In the genomic region with DNA sequence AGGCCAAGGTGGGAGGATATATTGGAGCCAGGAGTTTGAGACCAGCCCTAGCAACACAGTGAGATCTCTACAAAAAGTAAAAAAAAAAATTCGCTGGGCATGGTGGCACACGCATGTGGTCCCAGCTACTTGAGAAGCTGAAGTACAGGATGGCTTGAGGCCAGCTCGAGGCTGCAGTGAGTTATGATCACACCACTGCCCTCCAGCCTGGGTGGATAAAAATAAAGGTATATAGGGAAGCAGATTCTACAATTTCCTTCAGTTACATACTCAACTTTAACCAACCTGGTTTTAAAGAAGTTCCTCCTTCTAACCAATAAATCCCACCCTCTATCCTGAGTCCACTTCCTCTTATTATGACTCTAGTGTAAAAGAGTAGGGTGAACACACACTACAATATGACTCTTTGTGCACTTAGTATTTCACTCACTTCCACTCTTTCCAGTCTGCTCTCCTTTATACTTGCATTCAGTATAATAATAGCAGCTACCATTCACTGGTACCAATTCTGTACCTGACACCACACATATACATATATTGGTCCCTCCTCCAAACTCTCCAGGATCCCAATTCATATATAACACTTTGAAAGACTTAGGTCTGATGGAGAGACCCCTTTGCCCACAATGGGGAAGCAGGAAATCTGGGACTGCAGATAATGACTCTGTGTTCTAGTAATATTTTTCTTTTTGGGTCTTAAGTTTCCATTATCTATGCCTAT, we compare ENCODE assay signal across 15 cellular contexts. TPM values are rescaled to one million over a fixed set of nuclear protein-coding genes. Genes with fewer than 3 reads are reported as not detected.
A peak's percentile ranks its signal among the peaks of the same experiment; 100 is the strongest.
DNase-seq lines count a peak whose midpoint lies in the region; ATAC-seq, FAIRE-seq and TF ChIP-seq lines count a peak whose summit lies in the region.
"Had no signal": no experiment of that assay in that cellular context is flagged by ENCODE, and none has a peak within 500 bp of the region (broad histone marks: within the 10 kb centered on the region; RNA-seq: fewer than 3 reads in every experiment).

No MANE protein-coding gene starts in this region.

- TF ChIP-seq RAD21 in A549 (conservative IDR thresholded peaks at IDR 0.05 in 1 of 2, IDR thresholded peaks at IDR 0.05 in 1 of 2), result no peak

- H3K27me3 ChIP-seq in GM23338 (ENCODE audit: insufficient read depth) (no peaks in the 10 kb centered on the region), SU-DHL-6 (ENCODE audit: low read length) (no peaks in the 10 kb centered on the region), iPS-20b (ENCODE audit: insufficient read depth, low read length) (no peaks in the 10 kb centered on the region), aorta (ENCODE audit: control insufficient read depth in 1 of 2, insufficient read depth in 2 of 2, low read length in 1 of 2) (no peaks in the 10 kb centered on the region)

- ATAC-seq in A549, result no peak
- no peak for ATAC-seq in GM23338
- ATAC-seq in HG02642 (IDR thresholded peaks at IDR 0.05; ENCODE audit: poor library complexity, unreplicated experiment), result no peak
- no peak for ATAC-seq in HG03097 (IDR thresholded peaks at IDR 0.05; ENCODE audit: low FRiP score, unreplicated experiment)
- no peak for ATAC-seq in GM18867 (IDR thresholded peaks at IDR 0.05; ENCODE audit: unreplicated experiment)
- no peak for ATAC-seq in aorta (ENCODE audit: low FRiP score)
- ATAC-seq: activated CD4-positive, CD25-positive, alpha-beta regulatory T cell treated with anti-CD3 and anti-CD28 coated beads, Interleukin-2, amount 50 U/mL, for 24 hours; mucosa of descending colon had no signal

- FAIRE-seq in A549 (lab: Jason Lieb, UNC), result no peak

- H3K9me3 Mint-ChIP-seq in GM23338, result no peaks in the 10 kb centered on the region; the same call in 2 of the 3 replicates

- H3K4me1 Mint-ChIP-seq in GM23338, result peaks cover 27% of the 10 kb centered on the region

- H3K79me2 ChIP-seq in GM23338 (replicated peaks; ENCODE audit: insufficient read depth) (peaks cover 69% of the 10 kb centered on the region), SU-DHL-6 (ENCODE audit: insufficient read depth, low read length) (peaks cover 55% of the 10 kb centered on the region)

- TF ChIP-seq EP300 in A549 (IDR thresholded peaks at IDR 0.05), result no peak

- H4K20me1 ChIP-seq in GM23338 (replicated peaks; ENCODE audit: insufficient read depth) (peaks cover 41% of the 10 kb centered on the region), SU-DHL-6 (ENCODE audit: low read depth, low read length) (no peaks in the 10 kb centered on the region)

- H3K4me3 ChIP-seq in A549 (no peak overlapping the region), GM23338 (peak overlapping the region; percentile 87; the same call in 1 of the 2 replicates), SU-DHL-6 (ENCODE audit: insufficient read depth, low read length, poor library complexity, severe bottlenecking) (no peak overlapping the region), iPS-20b (ENCODE audit: low read length) (peak overlapping the region; percentile 83; the same call in 1 of the 2 replicates), aorta (ENCODE audit: low read length in 2 of 2) (no peak overlapping the region)
- H3K4me3 ChIP-seq: mucosa of descending colon had no signal

- H3K9me2 ChIP-seq in GM23338 (ENCODE audit: insufficient read depth) (no peaks in the 10 kb centered on the region), SU-DHL-6 (replicated peaks; ENCODE audit: insufficient read depth, low read length) (no peaks in the 10 kb centered on the region)

- H3K36me3 ChIP-seq in GM23338 (ENCODE audit: insufficient read depth) (peaks cover 11% of the 10 kb centered on the region; the same call in 1 of the 2 replicates), SU-DHL-6 (ENCODE audit: low read length) (no peaks in the 10 kb centered on the region), iPS-20b (ENCODE audit: insufficient read depth, low read depth, low read length) (peaks cover 46% of the 10 kb centered on the region), aorta (ENCODE audit: control insufficient read depth in 1 of 2, insufficient read depth in 2 of 2, low read length in 1 of 2) (peaks cover 0 to 3% of the 10 kb centered on the region in 2 donors)

- H3K27ac ChIP-seq in A549, result no peak overlapping the region
- H3K27ac ChIP-seq in GM23338 (ENCODE audit: low read depth), result 0 out of 2 replicates have a peak overlapping the region, but pooled peaks have one; percentile 83
- H3K27ac ChIP-seq in SU-DHL-6 (ENCODE audit: low read depth, low read length), result no peak overlapping the region
- no peak overlapping the region for H3K27ac ChIP-seq in iPS-20b (ENCODE audit: low read length)
- H3K27ac ChIP-seq in aorta (ENCODE audit: low read depth in 1 of 2, low read length in 2 of 2), result no peak overlapping the region

- WGBS in A549 (ENCODE audit: missing lambda C conversion rate), result 88% methylated on average over 3 of the region's 3 CpGs
- 72 to 77% methylated on average over 3 of the region's 3 CpGs for WGBS in aorta, 2 donors

- H2AFZ ChIP-seq in GM23338 (no peak overlapping the region), SU-DHL-6 (ENCODE audit: low read depth, low read length, severe bottlenecking) (no peak overlapping the region)

- H3K4me2 ChIP-seq in A549 (peak overlapping the region; percentile 77; the same call in 2 of the 3 replicates), GM23338 (peak overlapping the region; percentile 74), SU-DHL-6 (ENCODE audit: low read depth, low read length, poor library complexity, severe bottlenecking) (peak overlapping the region; percentile 84)

- intact Hi-C loops in aorta (cut with DNase I), result no loop called here

- H3K4me3 Mint-ChIP-seq in GM23338, result peak overlapping the region; percentile 97

- no peak overlapping the region for H3K27ac Mint-ChIP-seq in GM23338

- H3K9ac ChIP-seq in SU-DHL-6 (ENCODE audit: low read length) (no peak overlapping the region), iPS-20b (ENCODE audit: low read depth, low read length) (no peak overlapping the region)

- peaks cover 43% of the 10 kb centered on the region for H3K36me3 Mint-ChIP-seq in GM23338 (ENCODE audit: low read depth)

- H3K27me3 Mint-ChIP-seq in GM23338 (ENCODE audit: insufficient read depth, low read depth, poor library complexity), result peaks cover 19% of the 10 kb centered on the region

- H3K9me3 ChIP-seq in A549, result no peaks in the 10 kb centered on the region
- no peaks in the 10 kb centered on the region for H3K9me3 ChIP-seq in SU-DHL-6 (ENCODE audit: insufficient read depth, low read length)
- no peaks in the 10 kb centered on the region for H3K9me3 ChIP-seq in iPS-20b (ENCODE audit: insufficient read depth, low read depth, low read length)
- H3K9me3 ChIP-seq in aorta (ENCODE audit: control insufficient read depth, low read length), result no peaks in the 10 kb centered on the region
- H3K9me3 ChIP-seq: mucosa of descending colon had no signal

- H3K4me1 ChIP-seq in A549, result peaks cover 10% of the 10 kb centered on the region
- H3K4me1 ChIP-seq in GM23338 (ENCODE audit: insufficient read depth), result peaks cover 15% of the 10 kb centered on the region
- peaks cover 14% of the 10 kb centered on the region; the same call in 1 of the 2 replicates for H3K4me1 ChIP-seq in iPS-20b (ENCODE audit: insufficient read depth, low read length)
- H3K4me1 ChIP-seq in aorta (ENCODE audit: control insufficient read depth in 1 of 2, insufficient read depth in 2 of 2, low read length in 2 of 2), result no peaks in the 10 kb centered on the region

- TF ChIP-seq CTCF in A549 (IDR thresholded peaks at IDR 0.05) (no peak), GM23338 (conservative IDR thresholded peaks at IDR 0.05; ENCODE audit: low read depth in 2 of 2) (no peak), SU-DHL-6 (IDR thresholded peaks at IDR 0.05; ENCODE audit: insufficient read depth, low read length, poor library complexity, severe bottlenecking) (no peak)

- POLR2A ChIA-PET in A549 (lab: Yijun Ruan, JAX), result no interaction called here

- DNase-seq in A549 (ENCODE audit: low read depth in 1 of 2, low spot score in 1 of 2), result no peak
- no peak for DNase-seq in GM23338 (ENCODE audit: low spot score)
- DNase-seq in aorta, result no peak
- DNase-seq: foreskin fibroblast; H7; mucosa of descending colon; NCI-H524 treated with DMSO at 0.1 percent for 48 hours; stimulated activated CD4-positive, alpha-beta T cell treated with anti-CD3 and anti-CD28 coated beads, Interleukin-1b, Interleukin-23, amount 100 ng/mL, for 48 hours had no signal

- TF ChIP-seq POLR2A in A549 (IDR thresholded peaks at IDR 0.05; ENCODE audit: low read length), result no peak

- H3F3A ChIP-seq in GM23338 (replicated peaks; ENCODE audit: low read depth) (0 out of 2 replicates have a peak, but pooled peaks cover 2% of the 10 kb centered on the region), SU-DHL-6 (ENCODE audit: insufficient read depth) (peaks cover 8% of the 10 kb centered on the region)

- CTCF ChIA-PET in A549 (lab: Yijun Ruan, JAX), result interaction anchor here (0.6 to 77.5 kb wide), 3 partner anchors 1 to 271 kb away, joined by 3 to 2584 read pairs (median 2584); partner anchors contain the start of genes ARF3, DDN, FKBP11 and PRKAG1

RNA-seq across cellular contexts. Expression of gene ARF3, which starts 2.3 kb away (rescaled TPM):
- polyA plus RNA-seq in A549 (2011; rRNA removed) (281 and 287 TPM in 2 replicates), A549 (2017; fragmentation: RNase III; extraction: RNeasy Plus Mini Kit Qiagen cat#74134 plus additional on column Dnase treatment) (133 to 138 TPM (median 138 TPM) in 3 replicates), GM23338 (2016; fragmentation: Nextera tagmentation; extraction: Ambion mirVana) (53.9 and 57.0 TPM in 2 replicates), aorta (10 to 100 TPM; 65.3 to 65.5 TPM)
- polyA plus RNA-seq in A549 (2012; cell fraction: cytosol; rRNA removed), result 232 and 234 TPM in 2 replicates
- polyA plus RNA-seq in A549 (2012; cell fraction: nucleus; rRNA removed), result 162 and 182 TPM in 2 replicates
- polyA minus RNA-seq in A549 (2011; rRNA and poly(A)+ RNA removed), result 136 and 144 TPM in 2 replicates
- 125 and 130 TPM in 2 replicates for total RNA-seq in GM23338 (2014; rRNA removed; shearing (Covaris generic))
- total RNA-seq in aorta, result 100 to 1,000 TPM; 153 to 155 TPM

RNA-seq across cellular contexts. Expression of gene WNT10B, which starts 16.6 kb away (rescaled TPM):
- polyA plus RNA-seq in A549 (2011; rRNA removed) (1.8 and 2.0 TPM in 2 replicates), A549 (2017; fragmentation: RNase III; extraction: RNeasy Plus Mini Kit Qiagen cat#74134 plus additional on column Dnase treatment) (1.5 to 1.9 TPM (median 1.7 TPM) in 3 replicates), GM23338 (2016; fragmentation: Nextera tagmentation; extraction: Ambion mirVana) (not detected in 2 replicates), aorta (not detected)
- polyA plus RNA-seq in A549 (2012; cell fraction: cytosol; rRNA removed), result 3.0 and 3.5 TPM in 2 replicates
- 4.2 and 4.5 TPM in 2 replicates for polyA plus RNA-seq in A549 (2012; cell fraction: nucleus; rRNA removed)
- 1.0 and 1.8 TPM in 2 replicates for polyA minus RNA-seq in A549 (2011; rRNA and poly(A)+ RNA removed)
- 0.50 TPM in 1 of 2 replicates, not detected in the other for total RNA-seq in GM23338 (2014; rRNA removed; shearing (Covaris generic))
- 1 to 10 TPM in 1 of 2 donors, under 1 TPM in 1; 0.55 to 4.9 TPM for total RNA-seq in aorta

RNA-seq across cellular contexts. Expression of gene WNT1, which starts 23.2 kb away (rescaled TPM):
- polyA plus RNA-seq in A549 (2011; rRNA removed) (not detected in 2 replicates), A549 (2017; fragmentation: RNase III; extraction: RNeasy Plus Mini Kit Qiagen cat#74134 plus additional on column Dnase treatment) (not detected in 3 replicates), GM23338 (2016; fragmentation: Nextera tagmentation; extraction: Ambion mirVana) (not detected in 2 replicates), aorta (not detected)
- 0.03 TPM in 1 of 2 replicates, not detected in the other for polyA plus RNA-seq in A549 (2012; cell fraction: cytosol; rRNA removed)
- 0.06 TPM in 1 of 2 replicates, not detected in the other for polyA plus RNA-seq in A549 (2012; cell fraction: nucleus; rRNA removed)
- polyA minus RNA-seq in A549 (2011; rRNA and poly(A)+ RNA removed), result not detected in 2 replicates
- not detected in 2 replicates for total RNA-seq in GM23338 (2014; rRNA removed; shearing (Covaris generic))
- not detected for total RNA-seq in aorta
- total RNA-seq: H7, mucosa of descending colon, temporal lobe had no signal

RNA-seq across cellular contexts. Expression of gene FKBP11, which starts 29.6 kb away (rescaled TPM):
- polyA plus RNA-seq in A549 (2011; rRNA removed) (50.9 and 61.9 TPM in 2 replicates), A549 (2017; fragmentation: RNase III; extraction: RNeasy Plus Mini Kit Qiagen cat#74134 plus additional on column Dnase treatment) (41.2 to 45.5 TPM (median 42.2 TPM) in 3 replicates), GM23338 (2016; fragmentation: Nextera tagmentation; extraction: Ambion mirVana) (94.9 and 97.2 TPM in 2 replicates), aorta (10 to 100 TPM; 14.3 to 51.3 TPM)
- polyA plus RNA-seq in A549 (2012; cell fraction: cytosol; rRNA removed), result 39.7 and 47.3 TPM in 2 replicates
- polyA plus RNA-seq in A549 (2012; cell fraction: nucleus; rRNA removed), result 107 and 122 TPM in 2 replicates
- polyA minus RNA-seq in A549 (2011; rRNA and poly(A)+ RNA removed), result 38.4 and 39.2 TPM in 2 replicates
- 29.5 and 45.0 TPM in 2 replicates for total RNA-seq in GM23338 (2014; rRNA removed; shearing (Covaris generic))
- 10 to 100 TPM; 35.7 to 41.4 TPM for total RNA-seq in aorta

RNA-seq across cellular contexts. Expression of gene DDN, which starts 44.2 kb away (rescaled TPM):
- polyA plus RNA-seq in A549 (2011; rRNA removed) (0.12 TPM in 2 replicates), A549 (2017; fragmentation: RNase III; extraction: RNeasy Plus Mini Kit Qiagen cat#74134 plus additional on column Dnase treatment) (0.34 to 0.50 TPM (median 0.38 TPM) in 3 replicates), GM23338 (2016; fragmentation: Nextera tagmentation; extraction: Ambion mirVana) (0.12 TPM in 1 of 2 replicates, not detected in the other), aorta (under 1 TPM in 1 of 2 donors, not detected in 1; 0.50 TPM)
- 0.16 and 0.25 TPM in 2 replicates for polyA plus RNA-seq in A549 (2012; cell fraction: cytosol; rRNA removed)
- polyA plus RNA-seq in A549 (2012; cell fraction: nucleus; rRNA removed), result 0.52 and 0.54 TPM in 2 replicates
- 0.08 and 0.19 TPM in 2 replicates for polyA minus RNA-seq in A549 (2011; rRNA and poly(A)+ RNA removed)
- total RNA-seq in GM23338 (2014; rRNA removed; shearing (Covaris generic)), result 0.04 and 0.10 TPM in 2 replicates
- under 1 TPM in 1 of 2 donors, not detected in 1; 0.10 TPM for total RNA-seq in aorta

Comparison
In these comparisons a context has a peak if more than half of its experiments do, and no peak if none do; other contexts are left out.
1. H3K4me3 ChIP-seq: peak in GM23338 (single experiment) and iPS-20b (single experiment); none in A549 (single experiment), SU-DHL-6 (single experiment) and aorta (0 of 2).
2. Peak in every context shown above with its lines, with median percentiles within 50 percentile points of each other: H3K4me2 ChIP-seq.